Comparison of ENCODE assay signal across 14 cellular contexts in genomic region chr2:20582600-20583221, GRCh38.
A peak's percentile ranks its signal among the peaks of the same experiment; 100 is the strongest.
DNase-seq lines count a peak whose midpoint lies in the region; FAIRE-seq and TF ChIP-seq lines count a peak whose summit lies in the region.
"Had no signal": no experiment of that assay in that cellular context is flagged by ENCODE, and none has a peak within 500 bp of the region (broad histone marks: within the 10 kb centered on the region; RNA-seq: fewer than 3 reads in every experiment).

No MANE protein-coding gene starts in this region.

- FAIRE-seq in H1 (lab: Jason Lieb, UNC), result no peak

- H4K20me1 ChIP-seq in H1 (replicated peaks in 1 of 2; ENCODE audit: control insufficient read depth in 1 of 2, insufficient read depth in 2 of 2, low read length in 2 of 2), result no peaks in the 10 kb centered on the region
- H4K20me1 ChIP-seq in osteoblast (ENCODE audit: insufficient read depth, low read length), result no peaks in the 10 kb centered on the region

- peaks cover 3% of the 10 kb centered on the region; the same call in 1 of the 2 replicates for H3K23me2 ChIP-seq in H1 (ENCODE audit: low read depth, low read length)

- H3K79me2 ChIP-seq in H1 (ENCODE audit: control insufficient read depth in 1 of 2, insufficient read depth in 2 of 2, low read length in 2 of 2) (no peaks in the 10 kb centered on the region), osteoblast (ENCODE audit: insufficient read depth, low read length) (no peaks in the 10 kb centered on the region)

- 86% methylated on average over 5 of the region's 5 CpGs; no CpG with 5 or more reads in 1 of the 2 experiments for WGBS in H1 (ENCODE audit: extremely low coverage in 1 of 2, insufficient coverage in 1 of 2, insufficient read length in 1 of 2, insufficient replicate concordance in 2 of 2, low coverage in 1 of 2, low lambda C conversion rate in 2 of 2, missing lambda C conversion rate in 1 of 2), 2 experiments

- TF ChIP-seq CTCF in Calu3 (IDR thresholded peaks at IDR 0.05; ENCODE audit: unreplicated experiment) (no peak), H1 (IDR thresholded peaks at IDR 0.05; ENCODE audit: control extremely low read depth in 1 of 3, insufficient read depth in 1 of 3, low read depth in 1 of 3, low read length in 3 of 3) (no peak), osteoblast (IDR thresholded peaks at IDR 0.05; ENCODE audit: extremely low read depth, low read depth, low read length) (no peak)

- peak overlapping the region; percentile 81 for H2BK12ac ChIP-seq in H1 (ENCODE audit: low read depth, low read length)

- H3K36me3 Mint-ChIP-seq in Calu3 (ENCODE audit: insufficient read depth, unreplicated experiment), result peaks cover 18% of the 10 kb centered on the region

- H3K4me3 ChIP-seq in H1 (ENCODE audit: extremely low read depth in 1 of 4, insufficient read depth in 2 of 4, low read depth in 3 of 4, low read length in 4 of 4), result no peak overlapping the region
- no peak overlapping the region for H3K4me3 ChIP-seq in osteoblast (ENCODE audit: insufficient read depth, low read length)
- H3K4me3 ChIP-seq: gastrocnemius medialis, transverse colon had no signal

- H3K9me3 ChIP-seq in H1 (ENCODE audit: insufficient read depth in 2 of 2, low read depth in 1 of 2, low read length in 1 of 2) (peaks cover 5 to 6% of the 10 kb centered on the region in 2 experiments; a peak in 2 of 4 replicates), osteoblast (ENCODE audit: low read depth, low read length) (no peaks in the 10 kb centered on the region)
- H3K9me3 ChIP-seq: transverse colon had no signal

- no peak for TF ChIP-seq POLR2A in H1 (IDR thresholded peaks at IDR 0.05; ENCODE audit: control extremely low read depth in 1 of 2, low read depth in 2 of 2, low read length in 2 of 2)

- no peak for TF ChIP-seq EP300 in H1 (IDR thresholded peaks at IDR 0.05; ENCODE audit: borderline replicate concordance in 1 of 2, low read depth in 2 of 2, low read length in 2 of 2)

- H3K14ac ChIP-seq in H1 (ENCODE audit: insufficient read length), result no peak overlapping the region

- no peak overlapping the region for H3K9ac ChIP-seq in H1 (replicated peaks in 1 of 4; ENCODE audit: extremely low read depth in 1 of 4, low read depth in 3 of 4, low read length in 3 of 4)
- H3K9ac ChIP-seq: KMS-11 had no signal

- CTCF ChIA-PET in Calu3 (lab: Charles Lee) (interaction anchor here (0.5 to 0.6 kb wide), 2 partner anchors 80 to 510 kb away, joined by 4 read pairs; no protein-coding TSS in a partner anchor), H1 (lab: Charles Lee; ENCODE audit: partially characterized antibody) (interaction anchor here (0.9 to 1.6 kb wide), 9 partner anchors 9 to 172 kb away, joined by 3 to 5 read pairs (median 4); no protein-coding TSS in a partner anchor)

- no peaks in the 10 kb centered on the region for H3K9me3 Mint-ChIP-seq in Calu3 (ENCODE audit: low read depth, unreplicated experiment)
- H3K9me3 Mint-ChIP-seq: activated T-cell treated with anti-CD3 and anti-CD28 coated beads, Interleukin-2, amount 50 U/mL, for 4 hours had no signal

- DNase-seq in Calu3, result no peak
- DNase-seq in H1 (ENCODE audit: low read depth in 1 of 2, low spot score in 2 of 2), result no peak
- peak; percentile 90 for DNase-seq in medulla oblongata (ENCODE audit: extremely low spot score)
- peak in 48 of 49 donors; percentile 20 to 95 (median 76) for DNase-seq in substantia nigra (lab: John Stamatoyannopoulos, UW)
- DNase-seq in ureter (ENCODE audit: low spot score), result no peak
- DNase-seq in osteoblast (ENCODE audit: insufficient read length, low spot score, missing footprints), result no peak
- no peak for DNase-seq in HK-2 (ENCODE audit: unreplicated experiment)
- no peak for DNase-seq in NCI-H2029 treated with DMSO at 0.1 percent for 48 hours (lab: John Stamatoyannopoulos, UW)
- DNase-seq: activated CD4-positive, alpha-beta T cell treated with anti-CD3 and anti-CD28 coated beads for 36 hours; activated T-cell treated with anti-CD3 and anti-CD28 coated beads, Interleukin-2, amount 50 U/mL, for 4 hours; gastrocnemius medialis; NCI-H146; transverse colon had no signal

- intact Hi-C loops in Calu3 (cut with micrococcal nuclease; ENCODE audit: unreplicated experiment), result loop anchor here (5.0 kb wide), 3 partner anchors 50 to 140 kb away; no protein-coding TSS in a partner anchor

- H3K36me3 ChIP-seq in H1 (ENCODE audit: control insufficient read depth in 2 of 4, insufficient read depth in 4 of 4, low read length in 3 of 4) (no peaks in the 10 kb centered on the region), osteoblast (ENCODE audit: insufficient read depth, low read length) (no peaks in the 10 kb centered on the region)
- H3K36me3 ChIP-seq: gastrocnemius medialis, transverse colon had no signal

- H2AK5ac ChIP-seq in H1 (ENCODE audit: low read depth, low read length), result 0 out of 2 replicates have a peak overlapping the region, but pooled peaks have one; percentile 55

- peaks cover 34% of the 10 kb centered on the region for H3K4me1 Mint-ChIP-seq in Calu3 (ENCODE audit: low read depth, unreplicated experiment)

- H2BK15ac ChIP-seq in H1 (ENCODE audit: low read length), result no peak overlapping the region

- H2AFZ ChIP-seq in H1 (ENCODE audit: low read length) (no peak overlapping the region), osteoblast (ENCODE audit: low read length) (no peak overlapping the region)

- POLR2A ChIA-PET in H1 (lab: Charles Lee; ENCODE audit: partially characterized antibody), result interaction anchor here (0.9 to 1.4 kb wide), 3 partner anchors 20 to 231 kb away, joined by 3 to 5 read pairs (median 5); partner anchors contain the start of gene RHOB

- BruUV-seq in Calu3 (replicated peaks; lab: Mats Ljungman, UMichigan), result no TSS peak

- H2BK5ac ChIP-seq in H1 (ENCODE audit: low read depth, low read length), result no peak overlapping the region; the same call in 1 of the 2 replicates

- no peak overlapping the region for H3K27ac ChIP-seq in H1 (ENCODE audit: low read depth, low read length)
- peak overlapping the region; percentile 84 for H3K27ac ChIP-seq in substantia nigra (ENCODE audit: low read depth, low read length, poor library complexity, severe bottlenecking)
- H3K27ac ChIP-seq in osteoblast (ENCODE audit: low read depth, low read length), result no peak overlapping the region
- H3K27ac ChIP-seq: gastrocnemius medialis, KMS-11 had no signal

- H3K27ac Mint-ChIP-seq in Calu3 (ENCODE audit: unreplicated experiment), result peak overlapping the region; percentile 31
- H3K27ac Mint-ChIP-seq: activated CD4-positive, alpha-beta T cell treated with anti-CD3 and anti-CD28 coated beads for 36 hours had no signal

- H3K4me2 ChIP-seq in H1 (ENCODE audit: insufficient read depth in 1 of 2, low read depth in 2 of 2, low read length in 2 of 2) (no peak overlapping the region), osteoblast (ENCODE audit: insufficient read depth, low read length) (no peak overlapping the region)
- H3K4me2 ChIP-seq: KMS-11 had no signal

- no peak overlapping the region for H3K18ac ChIP-seq in H1 (ENCODE audit: extremely low read depth, low read length)

- no peak overlapping the region for H3K4me3 Mint-ChIP-seq in Calu3 (ENCODE audit: low read depth, unreplicated experiment)
- H3K4me3 Mint-ChIP-seq: activated CD4-positive, alpha-beta T cell treated with anti-CD3 and anti-CD28 coated beads for 36 hours; activated T-cell treated with anti-CD3 and anti-CD28 coated beads, Interleukin-2, amount 50 U/mL, for 4 hours had no signal

- H4K5ac ChIP-seq in H1 (ENCODE audit: insufficient read length, low read depth, low read length), result no peak overlapping the region

- no peaks in the 10 kb centered on the region for H3K79me1 ChIP-seq in H1 (ENCODE audit: low read depth, low read length)

- H4K91ac ChIP-seq in H1 (replicated peaks; ENCODE audit: insufficient read length, low read length), result no peak overlapping the region

- H3K4me1 ChIP-seq in H1 (replicated peaks in 1 of 4; ENCODE audit: control insufficient read depth in 3 of 4, insufficient read depth in 4 of 4, low read length in 3 of 4), result peaks cover 7 to 16% (median 11%) of the 10 kb centered on the region in 4 experiments
- peaks cover 40% of the 10 kb centered on the region for H3K4me1 ChIP-seq in osteoblast (ENCODE audit: insufficient read depth, low read length)

- H3K4ac ChIP-seq in H1 (replicated peaks; ENCODE audit: insufficient read length, low read depth, low read length), result no peak overlapping the region

- H2BK120ac ChIP-seq in H1 (replicated peaks; ENCODE audit: low read depth, low read length), result no peak overlapping the region

- H3K56ac ChIP-seq in H1 (replicated peaks; ENCODE audit: insufficient read length, low read depth, low read length), result no peak overlapping the region

- no peak for TF ChIP-seq RAD21 in H1 (IDR thresholded peaks at IDR 0.05 in 1 of 2, conservative IDR thresholded peaks at IDR 0.05 in 1 of 2; ENCODE audit: low read depth in 2 of 2, low read length in 2 of 2)

- H3K27me3 Mint-ChIP-seq in Calu3 (ENCODE audit: unreplicated experiment), result no peaks in the 10 kb centered on the region

- peak overlapping the region; percentile 57; the same call in 1 of the 2 replicates for H2BK20ac ChIP-seq in H1 (ENCODE audit: low read length)

- H4K8ac ChIP-seq in H1 (ENCODE audit: extremely low read depth, insufficient read depth, low read length), result no peak overlapping the region; the same call in 1 of the 2 replicates

- H3K27me3 ChIP-seq in H1 (replicated peaks in 1 of 4; ENCODE audit: control insufficient read depth in 3 of 4, extremely low read depth in 1 of 4, insufficient read depth in 3 of 4, low read length in 3 of 4), result no peaks in the 10 kb centered on the region
- H3K27me3 ChIP-seq in osteoblast (ENCODE audit: insufficient read depth, low read length), result no peaks in the 10 kb centered on the region
- H3K27me3 ChIP-seq: gastrocnemius medialis, transverse colon had no signal

- H3K23ac ChIP-seq in H1 (ENCODE audit: insufficient read length), result no peak overlapping the region

TF ChIP-seq in H1, 55 proteins besides CTCF, POLR2A, EP300 and RAD21 (continues in another document):
- no peak for TF ChIP-seq KDM4A (IDR thresholded peaks at IDR 0.05; ENCODE audit: low read depth, low read length, severe bottlenecking)
- TF ChIP-seq MAX (IDR thresholded peaks at IDR 0.05), result no peak
- TF ChIP-seq TBP (IDR thresholded peaks at IDR 0.05; ENCODE audit: low read depth, low read length), result no peak
- no peak for TF ChIP-seq SIX5 (IDR thresholded peaks at IDR 0.05; ENCODE audit: low read depth, low read length)
- TF ChIP-seq POLR2AphosphoS5 (IDR thresholded peaks at IDR 0.05; ENCODE audit: low read depth, low read length), result no peak
- no peak for TF ChIP-seq CTBP2 (IDR thresholded peaks at IDR 0.05; ENCODE audit: borderline replicate concordance, insufficient read depth, insufficient read length, low read length)
- TF ChIP-seq JUN (IDR thresholded peaks at IDR 0.05; ENCODE audit: low read depth, low read length), result no peak
- no peak for TF ChIP-seq SP4 (IDR thresholded peaks at IDR 0.05; ENCODE audit: low read length)
- no peak for TF ChIP-seq FOSL1 (IDR thresholded peaks at IDR 0.05; ENCODE audit: insufficient read depth, low read depth, low read length)
- TF ChIP-seq ASH2L (IDR thresholded peaks at IDR 0.05; ENCODE audit: low read length), result no peak
- TF ChIP-seq CEBPB (IDR thresholded peaks at IDR 0.05; ENCODE audit: low read depth, low read length), result no peak

Comparison
In these comparisons a context has a peak if more than half of its experiments do, and no peak if none do; other contexts are left out.
1. DNase-seq: peak in medulla oblongata (single experiment) and substantia nigra (48 of 49); none in Calu3 (single experiment), H1 (0 of 2), ureter (single experiment), osteoblast (single experiment), HK-2 (single experiment) and NCI-H2029 treated with DMSO at 0.1 percent for 48 hours (single experiment).